ENCODE assay signal across 8 cellular contexts in genomic region chr6:42692151-42692911, GRCh38. TPM values are rescaled to one million over a fixed set of nuclear protein-coding genes. Genes with fewer than 3 reads are reported as not detected.
DNase-seq lines count a peak whose midpoint lies in the region; ATAC-seq lines count a peak whose summit lies in the region.

No MANE protein-coding gene starts in this region.

- no peak overlapping the region for H3K4me3 Mint-ChIP-seq in activated T-helper 2 cell treated with anti-CD3 and anti-CD28 coated beads, Interferon-gamma antibody, Interleukin-2, Interleukin-4, amounts not matched to agents 10 μg/mL and 5 μg/mL and 100 μg/mL, durations not matched to agents 14 hours and 24 hours and 36 hours (ENCODE audit: low read depth)

- intact Hi-C loops in activated T-helper 2 cell treated with anti-CD3 and anti-CD28 coated beads, Interferon-gamma antibody, Interleukin-2, Interleukin-4, amounts not matched to agents 10 μg/mL and 5 μg/mL and 100 μg/mL, durations not matched to agents 14 hours and 24 hours and 36 hours (cut with micrococcal nuclease), result no loop called here

- no peak for ATAC-seq in GM18870 (IDR thresholded peaks at IDR 0.05; ENCODE audit: unreplicated experiment)

- peak overlapping the region; percentile 33 for H3K27ac Mint-ChIP-seq in activated T-helper 2 cell treated with anti-CD3 and anti-CD28 coated beads, Interferon-gamma antibody, Interleukin-2, Interleukin-4, amounts not matched to agents 10 μg/mL and 5 μg/mL and 100 μg/mL, durations not matched to agents 14 hours and 24 hours and 36 hours

- peaks cover 66% of the 10 kb centered on the region for H3K36me3 Mint-ChIP-seq in activated T-helper 2 cell treated with anti-CD3 and anti-CD28 coated beads, Interferon-gamma antibody, Interleukin-2, Interleukin-4, amounts not matched to agents 10 μg/mL and 5 μg/mL and 100 μg/mL, durations not matched to agents 14 hours and 24 hours and 36 hours (ENCODE audit: low read depth)

- H3K4me1 Mint-ChIP-seq in activated T-helper 2 cell treated with anti-CD3 and anti-CD28 coated beads, Interferon-gamma antibody, Interleukin-2, Interleukin-4, amounts not matched to agents 10 μg/mL and 5 μg/mL and 100 μg/mL, durations not matched to agents 14 hours and 24 hours and 36 hours (ENCODE audit: low read depth), result peaks cover 27% of the 10 kb centered on the region

- no peaks in the 10 kb centered on the region for H3K9me3 Mint-ChIP-seq in activated T-helper 2 cell treated with anti-CD3 and anti-CD28 coated beads, Interferon-gamma antibody, Interleukin-2, Interleukin-4, amounts not matched to agents 10 μg/mL and 5 μg/mL and 100 μg/mL, durations not matched to agents 14 hours and 24 hours and 36 hours

- no peaks in the 10 kb centered on the region for H3K27me3 Mint-ChIP-seq in activated T-helper 2 cell treated with anti-CD3 and anti-CD28 coated beads, Interferon-gamma antibody, Interleukin-2, Interleukin-4, amounts not matched to agents 10 μg/mL and 5 μg/mL and 100 μg/mL, durations not matched to agents 14 hours and 24 hours and 36 hours (ENCODE audit: low read depth)

- DNase-seq in activated CD4-positive, alpha-beta T cell treated with anti-CD3 and anti-CD28 coated beads for 48 hours, result peak; percentile 31
- no peak for DNase-seq in activated CD4-positive, alpha-beta T cell treated with anti-CD3 and anti-CD28 coated beads, Interleukin-2, amount 50 U/mL, for 4 hours
- no peak for DNase-seq in activated T-helper 2 cell treated with anti-CD3 and anti-CD28 coated beads, Interferon-gamma antibody, Interleukin-2, Interleukin-4, amounts not matched to agents 10 μg/mL and 5 μg/mL and 100 μg/mL, durations not matched to agents 14 hours and 24 hours and 36 hours (ENCODE audit: low spot score)
- DNase-seq in hepatic stellate cell (ENCODE audit: low spot score), result peak; percentile 32
- DNase-seq in stromal cell of bone marrow (ENCODE audit: low read depth), result peak; percentile 22
- DNase-seq in KG1 (lab: John Stamatoyannopoulos, UW), result no peak
- no peak for DNase-seq in germinal center (ENCODE audit: low spot score)

RNA-seq across cellular contexts. Expression of gene PRPH2, which starts 30.1 kb away (rescaled TPM):
- not detected in 2 replicates for total RNA-seq in activated T-helper 2 cell treated with anti-CD3 and anti-CD28 coated beads, Interferon-gamma antibody, Interleukin-2, Interleukin-4, amounts not matched to agents 10 μg/mL and 5 μg/mL and 100 μg/mL, durations not matched to agents 14 hours and 24 hours and 36 hours

RNA-seq across cellular contexts. Expression of gene TBCC, which starts 53.6 kb away (rescaled TPM):
- total RNA-seq in activated T-helper 2 cell treated with anti-CD3 and anti-CD28 coated beads, Interferon-gamma antibody, Interleukin-2, Interleukin-4, amounts not matched to agents 10 μg/mL and 5 μg/mL and 100 μg/mL, durations not matched to agents 14 hours and 24 hours and 36 hours, result 17.7 and 19.5 TPM in 2 replicates

Comparison
In these comparisons a context has a peak if more than half of its experiments do, and no peak if none do; other contexts are left out.
1. DNase-seq: peak in activated CD4-positive, alpha-beta T cell treated with anti-CD3 and anti-CD28 coated beads for 48 hours (single experiment), hepatic stellate cell (single experiment) and stromal cell of bone marrow (single experiment); none in activated CD4-positive, alpha-beta T cell treated with anti-CD3 and anti-CD28 coated beads, Interleukin-2, amount 50 U/mL, for 4 hours (0 of 2), activated T-helper 2 cell treated with anti-CD3 and anti-CD28 coated beads, Interferon-gamma antibody, Interleukin-2, Interleukin-4, amounts not matched to agents 10 μg/mL and 5 μg/mL and 100 μg/mL, durations not matched to agents 14 hours and 24 hours and 36 hours (single experiment), KG1 (single experiment) and germinal center (single experiment).